In the genomic region with DNA sequence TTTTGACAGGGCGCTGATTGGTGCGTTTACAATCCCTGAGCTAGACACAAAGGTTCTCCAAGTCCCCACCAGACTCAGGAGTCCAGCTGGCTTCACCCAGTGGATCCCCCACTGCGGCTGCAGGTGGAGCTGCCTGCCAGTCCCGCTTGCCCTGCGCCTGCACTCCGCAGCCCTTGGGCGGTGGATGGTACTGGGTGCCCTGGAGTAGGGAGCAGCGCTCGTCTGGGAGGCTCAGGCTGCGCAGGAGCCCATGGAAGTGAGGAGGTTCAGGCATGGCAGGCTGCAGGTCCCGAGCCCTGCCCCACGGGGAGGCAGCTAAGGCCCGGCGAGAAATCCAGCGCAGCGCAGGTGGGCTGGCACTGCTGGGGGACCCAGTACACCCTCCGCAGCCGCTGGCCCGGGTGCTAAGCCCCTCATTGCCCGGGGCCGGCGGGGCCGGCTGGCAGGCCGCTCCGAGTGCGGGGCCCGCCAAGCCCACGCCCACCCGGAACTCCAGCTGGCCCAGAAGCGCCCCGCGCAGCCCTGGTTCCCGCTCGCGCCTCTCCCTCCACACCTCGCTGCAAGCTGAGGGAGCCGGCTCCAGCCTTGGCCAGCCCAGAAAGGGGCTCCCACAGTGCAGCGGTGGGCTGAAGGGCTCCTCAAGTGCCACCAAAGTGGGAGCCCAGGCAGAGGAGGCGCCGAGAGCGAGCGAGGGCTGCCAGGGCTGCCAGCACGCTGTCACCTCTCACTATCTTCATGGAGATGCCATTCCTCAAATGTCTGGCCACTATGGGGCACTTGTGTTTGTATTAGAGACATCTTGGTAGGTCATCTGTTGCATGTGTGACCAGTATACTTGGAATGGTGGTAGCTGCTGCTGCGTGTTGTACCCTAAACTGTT, we compare ENCODE assay signal across 2 cellular contexts.
TF ChIP-seq lines count a peak whose summit lies in the region.

No MANE protein-coding gene starts in this region.

TF ChIP-seq in K562, 482 proteins besides CTCF, POLR2A, EP300 and RAD21:
- TF ChIP-seq RBFOX2 (IDR thresholded peaks at IDR 0.05; ENCODE audit: low read depth, low read length) (0 out of 2 replicates have a peak, but pooled peaks have one; percentile 34), POLR2G (IDR thresholded peaks at IDR 0.05; ENCODE audit: low read depth, low read length) (peak; percentile 63)

TF ChIP-seq in HepG2, 621 proteins besides CTCF, POLR2A, EP300 and RAD21:
- TF ChIP-seq NFYB (CRISPR knock-in tag; IDR thresholded peaks at IDR 0.05) (0 out of 2 replicates have a peak, but pooled peaks have one; percentile 1), ZNF326 (CRISPR knock-in tag; IDR thresholded peaks at IDR 0.05; ENCODE audit: borderline replicate concordance) (peak; percentile 51; the same call in 1 of the 2 replicates), AKAP8 (CRISPR knock-in tag; IDR thresholded peaks at IDR 0.05) (0 out of 2 replicates have a peak, but pooled peaks have one; percentile 46), RBFOX2 (IDR thresholded peaks at IDR 0.05; ENCODE audit: low read depth, low read length) (peak; percentile 74), AGO2 (optimal IDR thresholded peaks at IDR 0.05; ENCODE audit: low read depth, low read length) (peak; percentile 75), ZNF768 (CRISPR knock-in tag; IDR thresholded peaks at IDR 0.05) (peak; percentile 9; the same call in 1 of the 2 replicates)
